In genomic region chr2:212078103-212078502, GRCh38 we compare ENCODE assay signal across 11 cellular contexts.
DNase-seq lines count a peak whose midpoint lies in the region; ATAC-seq, FAIRE-seq and TF ChIP-seq lines count a peak whose summit lies in the region.
"Had no signal": no experiment of that assay in that cellular context is flagged by ENCODE, and none has a peak within 500 bp of the region (broad histone marks: within the 10 kb centered on the region; RNA-seq: fewer than 3 reads in every experiment).

No MANE protein-coding gene starts in this region.

- no peak for DNase-seq in activated CD8-positive, alpha-beta T cell treated with anti-CD3 and anti-CD28 coated beads, Interleukin-2, amount 10 ng/mL, durations not matched to agents 7 days and 5 days
- no peak for DNase-seq in activated CD8-positive, alpha-beta T cell treated with anti-CD3 and anti-CD28 coated beads for 36 hours
- no peak for DNase-seq in pancreas
- no peak for DNase-seq in foreskin keratinocyte
- no peak for DNase-seq in GM19240 (ENCODE audit: insufficient read length, low spot score)
- no peak for DNase-seq in testis
- DNase-seq: NCI-H2029 treated with DMSO at 0.1 percent for 48 hours had no signal

- no peaks in the 10 kb centered on the region for H3K27me3 ChIP-seq in pancreas
- H3K27me3 ChIP-seq in foreskin keratinocyte: no peaks in the 10 kb centered on the region
- no peaks in the 10 kb centered on the region for H3K27me3 ChIP-seq in testis

- CTCF ChIA-PET in activated CD8-positive, alpha-beta T cell treated with anti-CD3 and anti-CD28 coated beads, Interleukin-2, amount 10 ng/mL, durations not matched to agents 7 days and 5 days (lab: Charles Lee): no interaction called here
- CTCF ChIA-PET in activated CD8-positive, alpha-beta T cell treated with anti-CD3 and anti-CD28 coated beads for 36 hours (lab: Charles Lee): no interaction called here

- H3K27ac Mint-ChIP-seq in activated CD8-positive, alpha-beta T cell treated with anti-CD3 and anti-CD28 coated beads, Interleukin-2, amount 10 ng/mL, durations not matched to agents 7 days and 5 days: no peak overlapping the region
- H3K27ac Mint-ChIP-seq in activated CD8-positive, alpha-beta T cell treated with anti-CD3 and anti-CD28 coated beads for 36 hours: no peak overlapping the region
- H3K27ac Mint-ChIP-seq: brain had no signal

- no peaks in the 10 kb centered on the region for H3K9me3 ChIP-seq in pancreas
- H3K9me3 ChIP-seq in testis: no peaks in the 10 kb centered on the region

- H3K4me1 ChIP-seq in pancreas: no peaks in the 10 kb centered on the region
- H3K4me1 ChIP-seq in foreskin keratinocyte: no peaks in the 10 kb centered on the region
- H3K4me1 ChIP-seq in testis: no peaks in the 10 kb centered on the region

- no peaks in the 10 kb centered on the region for H3K36me3 ChIP-seq in pancreas
- H3K36me3 ChIP-seq in testis (ENCODE audit: low read depth, missing control alignments): no peaks in the 10 kb centered on the region

- H3K27ac ChIP-seq in pancreas (no peak overlapping the region), foreskin keratinocyte (no peak overlapping the region), testis (no peak overlapping the region)
- H3K27ac ChIP-seq: epithelial cell of prostate had no signal

- ATAC-seq in activated CD8-positive, alpha-beta T cell treated with anti-CD3 and anti-CD28 coated beads, Interleukin-2, amount 10 ng/mL, durations not matched to agents 7 days and 5 days: no peak
- no peak for ATAC-seq in activated CD8-positive, alpha-beta T cell treated with anti-CD3 and anti-CD28 coated beads for 36 hours
- peak; percentile 66 for ATAC-seq in HG02759 (IDR thresholded peaks at IDR 0.05; ENCODE audit: unreplicated experiment)
- peak; percentile 59 for ATAC-seq in HG03521 (IDR thresholded peaks at IDR 0.05; ENCODE audit: unreplicated experiment)
- no peak for ATAC-seq in pancreas
- ATAC-seq in foreskin keratinocyte: no peak

- H3K9me3 Mint-ChIP-seq in activated CD8-positive, alpha-beta T cell treated with anti-CD3 and anti-CD28 coated beads, Interleukin-2, amount 10 ng/mL, durations not matched to agents 7 days and 5 days (ENCODE audit: insufficient read depth): no peaks in the 10 kb centered on the region
- H3K9me3 Mint-ChIP-seq in activated CD8-positive, alpha-beta T cell treated with anti-CD3 and anti-CD28 coated beads for 36 hours: peaks cover 4% of the 10 kb centered on the region
- H3K9me3 Mint-ChIP-seq: brain had no signal

- peak overlapping the region; percentile 52 for H3K4me3 Mint-ChIP-seq in activated CD8-positive, alpha-beta T cell treated with anti-CD3 and anti-CD28 coated beads, Interleukin-2, amount 10 ng/mL, durations not matched to agents 7 days and 5 days
- no peak overlapping the region for H3K4me3 Mint-ChIP-seq in activated CD8-positive, alpha-beta T cell treated with anti-CD3 and anti-CD28 coated beads for 36 hours
- H3K4me3 Mint-ChIP-seq: brain had no signal

- peaks cover 5% of the 10 kb centered on the region for H3K4me1 Mint-ChIP-seq in activated CD8-positive, alpha-beta T cell treated with anti-CD3 and anti-CD28 coated beads, Interleukin-2, amount 10 ng/mL, durations not matched to agents 7 days and 5 days (ENCODE audit: low read depth)
- H3K4me1 Mint-ChIP-seq in activated CD8-positive, alpha-beta T cell treated with anti-CD3 and anti-CD28 coated beads for 36 hours (ENCODE audit: low read depth): no peaks in the 10 kb centered on the region

- H3K4me3 ChIP-seq in pancreas (no peak overlapping the region), testis (no peak overlapping the region)

- TF ChIP-seq CTCF in activated CD8-positive, alpha-beta T cell treated with anti-CD3 and anti-CD28 coated beads for 36 hours (IDR thresholded peaks at IDR 0.05): no peak
- no peak for TF ChIP-seq CTCF in pancreas (IDR thresholded peaks at IDR 0.05)
- TF ChIP-seq CTCF in foreskin keratinocyte (conservative IDR thresholded peaks at IDR 0.05): no peak
- no peak for TF ChIP-seq CTCF in testis (IDR thresholded peaks at IDR 0.05)

- POLR2A ChIA-PET in activated CD8-positive, alpha-beta T cell treated with anti-CD3 and anti-CD28 coated beads, Interleukin-2, amount 10 ng/mL, durations not matched to agents 7 days and 5 days (lab: Charles Lee): no interaction called here
- POLR2A ChIA-PET in activated CD8-positive, alpha-beta T cell treated with anti-CD3 and anti-CD28 coated beads for 36 hours (lab: Charles Lee): interaction anchor here (0.5 kb wide), 1 partner anchor 9 kb away, joined by 3 read pairs; no protein-coding TSS in a partner anchor

- WGBS in pancreas, 2 donors: 88 to 91% methylated on average over 4 of the region's 4 CpGs
- 67 to 79% methylated on average over 4 of the region's 4 CpGs for WGBS in testis, 2 donors

- no peak for TF ChIP-seq POLR2A in testis (IDR thresholded peaks at IDR 0.05)

- H3K27me3 Mint-ChIP-seq in activated CD8-positive, alpha-beta T cell treated with anti-CD3 and anti-CD28 coated beads, Interleukin-2, amount 10 ng/mL, durations not matched to agents 7 days and 5 days (ENCODE audit: low read depth): no peaks in the 10 kb centered on the region
- no peaks in the 10 kb centered on the region for H3K27me3 Mint-ChIP-seq in activated CD8-positive, alpha-beta T cell treated with anti-CD3 and anti-CD28 coated beads for 36 hours
- H3K27me3 Mint-ChIP-seq: brain had no signal

- FAIRE-seq in pancreas (lab: Jason Lieb, UNC): peak; percentile 45

- intact Hi-C loops in activated CD8-positive, alpha-beta T cell treated with anti-CD3 and anti-CD28 coated beads for 36 hours (cut with micrococcal nuclease): no loop called here
- intact Hi-C loops in pancreas (cut with DNase I): no loop called here
- intact Hi-C loops in testis (cut with DNase I; ENCODE audit: low total_unique reads): no loop called here

- no peaks in the 10 kb centered on the region for H3K36me3 Mint-ChIP-seq in activated CD8-positive, alpha-beta T cell treated with anti-CD3 and anti-CD28 coated beads, Interleukin-2, amount 10 ng/mL, durations not matched to agents 7 days and 5 days (ENCODE audit: low read depth)
- no peaks in the 10 kb centered on the region for H3K36me3 Mint-ChIP-seq in activated CD8-positive, alpha-beta T cell treated with anti-CD3 and anti-CD28 coated beads for 36 hours (ENCODE audit: low read depth)
- H3K36me3 Mint-ChIP-seq: brain had no signal

Comparison
In these comparisons a context has a peak if more than half of its experiments do, and no peak if none do; other contexts are left out.
1. ATAC-seq: peak in HG02759 (single experiment) and HG03521 (single experiment); none in activated CD8-positive, alpha-beta T cell treated with anti-CD3 and anti-CD28 coated beads, Interleukin-2, amount 10 ng/mL, durations not matched to agents 7 days and 5 days (single experiment), activated CD8-positive, alpha-beta T cell treated with anti-CD3 and anti-CD28 coated beads for 36 hours (single experiment), pancreas (0 of 4) and foreskin keratinocyte (single experiment).